In genomic region chr4:52057196-52057595, GRCh38 we compare ENCODE assay signal across 23 cellular contexts. TPM values are rescaled to one million over a fixed set of nuclear protein-coding genes. Genes with fewer than 3 reads are reported as not detected.
"Had no signal": no experiment of that assay in that cellular context is flagged by ENCODE, and none has a peak within 500 bp of the region (broad histone marks: within the 10 kb centered on the region; RNA-seq: fewer than 3 reads in every experiment).

No MANE protein-coding gene starts in this region.

- H3K4me3 ChIP-seq: esophagus muscularis mucosa, lower lobe of right lung, tibial nerve, vagina had no signal

- DNase-seq: activated CD4-positive, alpha-beta T cell treated with anti-CD3 and anti-CD28 coated beads, Interleukin-2, amount 10 ng/mL, durations not matched to agents 24 days and 14 days; activated CD4-positive, CD25-positive, alpha-beta regulatory T cell; activated CD8-positive, alpha-beta T cell treated with anti-CD3 and anti-CD28 coated beads for 36 hours; activated naive CD4-positive, alpha-beta T cell treated with anti-CD3 and anti-CD28 coated beads for 36 hours; activated T-cell treated with anti-CD3 and anti-CD28 coated beads, Interleukin-2, amount 50 U/mL, for 24 hours; aorta; brain microvascular endothelial cell; cerebellar nuclear complex; effector CD8-positive, alpha-beta T cell; hypothalamus; lower lobe of right lung; stimulated activated CD4-positive, alpha-beta T cell treated with anti-CD3 and anti-CD28 coated beads, Interleukin-12 subunit alpha, Interleukin-12 subunit beta, amount 100 ng/mL, for 4 hours; stimulated activated CD4-positive, alpha-beta T cell treated with anti-CD3 and anti-CD28 coated beads, Interleukin-1b, Interleukin-23, amount 100 ng/mL, for 48 hours; T-helper 1 cell; T-helper 9 cell had no signal

- H3K27ac Mint-ChIP-seq: activated CD4-positive, alpha-beta T cell treated with anti-CD3 and anti-CD28 coated beads, Interleukin-2, amount 10 ng/mL, durations not matched to agents 24 days and 14 days; activated CD8-positive, alpha-beta T cell treated with anti-CD3 and anti-CD28 coated beads for 36 hours; activated naive CD4-positive, alpha-beta T cell treated with anti-CD3 and anti-CD28 coated beads for 36 hours; activated T-cell treated with anti-CD3 and anti-CD28 coated beads, Interleukin-2, amount 50 U/mL, for 24 hours; activated T-helper 2 cell treated with anti-CD3 and anti-CD28 coated beads, Interferon-gamma antibody, Interleukin-2, Interleukin-4, amounts not matched to agents 10 μg/mL and 5 μg/mL and 100 μg/mL, durations not matched to agents 14 hours and 24 hours and 36 hours; dendritic cell treated with granulocyte-macrophage colony-stimulating factor and Interleukin-4, amounts not matched to agents 40 ng/mL and 50 ng/mL, for 4 days; mesothelial cell of epicardium; nephron; stimulated activated naive CD8-positive, alpha-beta T cell treated with anti-CD3 and anti-CD28 coated beads, Interleukin-15, Interleukin-2, amounts not matched to agents 100 ng/mL and 50 ng/mL, for 24 hours had no signal

- ATAC-seq: activated CD8-positive, alpha-beta T cell treated with anti-CD3 and anti-CD28 coated beads for 36 hours; lower lobe of right lung had no signal

- H3K36me3 ChIP-seq: brain microvascular endothelial cell, esophagus muscularis mucosa, lower lobe of right lung, tibial nerve, vagina had no signal

- H3K4me3 Mint-ChIP-seq: activated CD4-positive, alpha-beta T cell treated with anti-CD3 and anti-CD28 coated beads, Interleukin-2, amount 10 ng/mL, durations not matched to agents 24 days and 14 days; activated CD8-positive, alpha-beta T cell treated with anti-CD3 and anti-CD28 coated beads for 36 hours; activated naive CD4-positive, alpha-beta T cell treated with anti-CD3 and anti-CD28 coated beads for 36 hours; activated T-cell treated with anti-CD3 and anti-CD28 coated beads, Interleukin-2, amount 50 U/mL, for 24 hours; dendritic cell treated with granulocyte-macrophage colony-stimulating factor and Interleukin-4, amounts not matched to agents 40 ng/mL and 50 ng/mL, for 4 days; mesothelial cell of epicardium; nephron; stimulated activated naive CD8-positive, alpha-beta T cell treated with anti-CD3 and anti-CD28 coated beads, Interleukin-15, Interleukin-2, amounts not matched to agents 100 ng/mL and 50 ng/mL, for 24 hours had no signal

- H3K36me3 Mint-ChIP-seq: mesothelial cell of epicardium had no signal

- H3K9me3 ChIP-seq: lower lobe of right lung, vagina had no signal

- H3K27me3 ChIP-seq: brain microvascular endothelial cell, vagina had no signal

- H3K9me3 Mint-ChIP-seq: activated CD4-positive, alpha-beta T cell treated with anti-CD3 and anti-CD28 coated beads, Interleukin-2, amount 10 ng/mL, durations not matched to agents 24 days and 14 days; activated CD8-positive, alpha-beta T cell treated with anti-CD3 and anti-CD28 coated beads for 36 hours; activated naive CD4-positive, alpha-beta T cell treated with anti-CD3 and anti-CD28 coated beads for 36 hours; activated T-cell treated with anti-CD3 and anti-CD28 coated beads, Interleukin-2, amount 50 U/mL, for 24 hours; activated T-helper 2 cell treated with anti-CD3 and anti-CD28 coated beads, Interferon-gamma antibody, Interleukin-2, Interleukin-4, amounts not matched to agents 10 μg/mL and 5 μg/mL and 100 μg/mL, durations not matched to agents 14 hours and 24 hours and 36 hours; dendritic cell treated with granulocyte-macrophage colony-stimulating factor and Interleukin-4, amounts not matched to agents 40 ng/mL and 50 ng/mL, for 4 days; mesothelial cell of epicardium; stimulated activated naive CD8-positive, alpha-beta T cell treated with anti-CD3 and anti-CD28 coated beads, Interleukin-15, Interleukin-2, amounts not matched to agents 100 ng/mL and 50 ng/mL, for 24 hours had no signal

RNA-seq across cellular contexts. Expression of gene LRRC66, which starts 37.0 kb away (rescaled TPM):
- total RNA-seq: activated naive CD4-positive, alpha-beta T cell treated with anti-CD3 and anti-CD28 coated beads for 36 hours had no signal
